Comparison of ENCODE assay signal across 10 cellular contexts in the genomic region with DNA sequence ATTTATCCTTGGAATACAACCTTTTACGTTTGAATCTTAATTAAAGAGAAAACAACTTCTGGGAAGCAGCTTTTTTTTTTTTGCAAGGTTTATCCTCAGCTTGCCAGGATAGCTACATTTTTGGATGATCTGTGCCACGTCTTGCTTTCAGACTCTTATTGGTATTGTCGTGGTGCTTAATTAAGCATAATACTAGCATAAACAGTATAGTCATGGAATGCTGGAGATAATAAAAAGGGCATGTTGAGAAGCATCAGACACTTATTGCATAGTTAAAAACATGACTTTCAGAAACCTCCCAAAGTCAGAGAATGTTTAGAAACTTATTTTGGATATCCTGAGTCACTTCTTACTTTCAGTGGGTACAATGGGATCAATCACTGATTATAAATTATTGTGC.
DNase-seq lines count a peak whose midpoint lies in the region; ATAC-seq and TF ChIP-seq lines count a peak whose summit lies in the region.
"Had no signal": no experiment of that assay in that cellular context is flagged by ENCODE, and none has a peak within 500 bp of the region (broad histone marks: within the 10 kb centered on the region; RNA-seq: fewer than 3 reads in every experiment).

No MANE protein-coding gene starts in this region.

- no peaks in the 10 kb centered on the region for H3K36me3 Mint-ChIP-seq in HFFc6 (ENCODE audit: low read depth)
- H3K36me3 Mint-ChIP-seq in activated T-helper 17 cell treated with anti-CD3 and anti-CD28 coated beads, Interleukin-2, amount 50 U/mL, for 72 hours (ENCODE audit: low read depth): no peaks in the 10 kb centered on the region
- H3K36me3 Mint-ChIP-seq: CD4-positive, CD25-positive, alpha-beta regulatory T cell had no signal

- H3K27me3 Mint-ChIP-seq in HFFc6 (ENCODE audit: insufficient read depth): no peaks in the 10 kb centered on the region; the same call in 1 of the 2 replicates
- H3K27me3 Mint-ChIP-seq in activated T-helper 17 cell treated with anti-CD3 and anti-CD28 coated beads, Interleukin-2, amount 50 U/mL, for 72 hours: peaks cover 14% of the 10 kb centered on the region

- peak; percentile 84 for ATAC-seq in SK-N-SH treated with all-trans-retinoic acid at 6 μM for 48 hours
- ATAC-seq in GM19452 (IDR thresholded peaks at IDR 0.05; ENCODE audit: unreplicated experiment): no peak
- ATAC-seq in activated T-helper 17 cell treated with anti-CD3 and anti-CD28 coated beads, Interleukin-2, amount 50 U/mL, for 72 hours (replicated peaks): no peak
- ATAC-seq in GM19395 (IDR thresholded peaks at IDR 0.05; ENCODE audit: unreplicated experiment): no peak
- ATAC-seq: GM12878, K562 had no signal

- TF ChIP-seq CTCF in HFFc6 (IDR thresholded peaks at IDR 0.05): no peak

- no peak overlapping the region; the same call in 1 of the 2 replicates for H3K4me3 Mint-ChIP-seq in HFFc6
- H3K4me3 Mint-ChIP-seq in activated T-helper 17 cell treated with anti-CD3 and anti-CD28 coated beads, Interleukin-2, amount 50 U/mL, for 72 hours: no peak overlapping the region
- H3K4me3 Mint-ChIP-seq: CD4-positive, CD25-positive, alpha-beta regulatory T cell had no signal

- DNase-seq in HFFc6 (no peak), fibroblast of gingiva (ENCODE audit: low read depth) (peak; percentile 72), GDM1 (lab: John Stamatoyannopoulos, UW) (no peak)
- DNase-seq: CD4-positive, CD25-positive, alpha-beta regulatory T cell had no signal

- peak overlapping the region; percentile 25; the same call in 1 of the 2 replicates for H3K27ac Mint-ChIP-seq in HFFc6
- no peak overlapping the region for H3K27ac Mint-ChIP-seq in activated T-helper 17 cell treated with anti-CD3 and anti-CD28 coated beads, Interleukin-2, amount 50 U/mL, for 72 hours
- H3K27ac Mint-ChIP-seq: CD4-positive, CD25-positive, alpha-beta regulatory T cell had no signal

- H3K9me3 Mint-ChIP-seq in HFFc6: no peaks in the 10 kb centered on the region
- H3K9me3 Mint-ChIP-seq in activated T-helper 17 cell treated with anti-CD3 and anti-CD28 coated beads, Interleukin-2, amount 50 U/mL, for 72 hours: no peaks in the 10 kb centered on the region

- H3K4me1 Mint-ChIP-seq in HFFc6 (ENCODE audit: low read depth): peaks cover 47% of the 10 kb centered on the region
- H3K4me1 Mint-ChIP-seq in activated T-helper 17 cell treated with anti-CD3 and anti-CD28 coated beads, Interleukin-2, amount 50 U/mL, for 72 hours: no peaks in the 10 kb centered on the region

TF ChIP-seq in SK-N-SH treated with all-trans-retinoic acid at 6 μM for 48 hours, 23 proteins besides CTCF, POLR2A, EP300 and RAD21:
- peak; percentile 68 for TF ChIP-seq ISL1 (CRISPR knock-in tag; IDR thresholded peaks at IDR 0.05)
- no peak for TF ChIP-seq PATZ1 (CRISPR knock-in tag; IDR thresholded peaks at IDR 0.05; ENCODE audit: borderline replicate concordance)
TF ChIP-seq in SK-N-SH treated with all-trans-retinoic acid at 6 μM for 48 hours: peak in this region for 1.
